ENCODE assay signal across 8 cellular contexts in genomic region chr11:65653229-65654225, GRCh38. TPM values are rescaled to one million over a fixed set of nuclear protein-coding genes. Genes with fewer than 3 reads are reported as not detected.
DNase-seq lines count a peak whose midpoint lies in the region; ATAC-seq and TF ChIP-seq lines count a peak whose summit lies in the region.

No MANE protein-coding gene starts in this region.

- H3K27me3 Mint-ChIP-seq in activated naive CD4-positive, alpha-beta T cell treated with anti-CD3 and anti-CD28 coated beads, Interleukin-2, amount 10 ng/mL, durations not matched to agents 7 days and 5 days = no peaks in the 10 kb centered on the region

- CTCF ChIA-PET in activated naive CD4-positive, alpha-beta T cell treated with anti-CD3 and anti-CD28 coated beads, Interleukin-2, amount 10 ng/mL, durations not matched to agents 7 days and 5 days (lab: Charles Lee) = interaction anchor here (0.6 to 2.6 kb wide), 7 partner anchors 10 to 61 kb away, joined by 3 to 12 read pairs (median 3); partner anchors contain the start of gene SIPA1

- ATAC-seq in SK-N-SH treated with all-trans-retinoic acid at 6 μM for 48 hours (peak; percentile 3), esophagus mucosa (no peak), HG03139 (IDR thresholded peaks at IDR 0.05; ENCODE audit: unreplicated experiment) (no peak)

- H3K4me1 Mint-ChIP-seq in activated naive CD4-positive, alpha-beta T cell treated with anti-CD3 and anti-CD28 coated beads, Interleukin-2, amount 10 ng/mL, durations not matched to agents 7 days and 5 days = peaks cover 46% of the 10 kb centered on the region

- H3K27ac Mint-ChIP-seq in activated naive CD4-positive, alpha-beta T cell treated with anti-CD3 and anti-CD28 coated beads, Interleukin-2, amount 10 ng/mL, durations not matched to agents 7 days and 5 days = peak overlapping the region; percentile 89

- peak overlapping the region; percentile 80 for H3K4me3 Mint-ChIP-seq in activated naive CD4-positive, alpha-beta T cell treated with anti-CD3 and anti-CD28 coated beads, Interleukin-2, amount 10 ng/mL, durations not matched to agents 7 days and 5 days

- peaks cover 63% of the 10 kb centered on the region for H3K36me3 Mint-ChIP-seq in activated naive CD4-positive, alpha-beta T cell treated with anti-CD3 and anti-CD28 coated beads, Interleukin-2, amount 10 ng/mL, durations not matched to agents 7 days and 5 days

- H3K9me3 Mint-ChIP-seq in activated naive CD4-positive, alpha-beta T cell treated with anti-CD3 and anti-CD28 coated beads, Interleukin-2, amount 10 ng/mL, durations not matched to agents 7 days and 5 days = no peaks in the 10 kb centered on the region

- no peak for TF ChIP-seq CTCF in fibroblast of pulmonary artery (IDR thresholded peaks at IDR 0.05; ENCODE audit: low read length, missing control alignments)

- no peak for DNase-seq in activated naive CD4-positive, alpha-beta T cell treated with anti-CD3 and anti-CD28 coated beads, Interleukin-2, amount 10 ng/mL, durations not matched to agents 7 days and 5 days
- DNase-seq in activated naive CD4-positive, alpha-beta T cell treated with anti-CD3 and anti-CD28 coated beads, Interleukin-2, amount 50 U/mL, for 16 hours = no peak
- DNase-seq in fibroblast of pulmonary artery (ENCODE audit: low read depth) (peak; percentile 17), putamen (ENCODE audit: low spot score) (peak; percentile 63), T-helper 9 cell (no peak)

- H3K4me3 ChIP-seq in fibroblast of pulmonary artery (replicated peaks; ENCODE audit: low read depth, low read length) = peak overlapping the region; percentile 59

TF ChIP-seq in SK-N-SH treated with all-trans-retinoic acid at 6 μM for 48 hours, 23 proteins besides CTCF, POLR2A, EP300 and RAD21:
- TF ChIP-seq POU6F1 (CRISPR knock-in tag; IDR thresholded peaks at IDR 0.05; ENCODE audit: borderline replicate concordance, low read depth) (no peak), TSHZ2 (CRISPR knock-in tag; IDR thresholded peaks at IDR 0.05) (no peak), ZC3H10 (CRISPR knock-in tag; IDR thresholded peaks at IDR 0.05) (0 out of 2 replicates have a peak, but pooled peaks have one; percentile 11), TOX (CRISPR knock-in tag; IDR thresholded peaks at IDR 0.05; ENCODE audit: borderline replicate concordance) (no peak), ZFP30 (CRISPR knock-in tag; IDR thresholded peaks at IDR 0.05) (no peak), ZNF70 (CRISPR knock-in tag; IDR thresholded peaks at IDR 0.05) (no peak), CREB5 (CRISPR knock-in tag; IDR thresholded peaks at IDR 0.05; ENCODE audit: low read depth) (no peak; the same call in 1 of the 2 replicates), PPARA (CRISPR knock-in tag; IDR thresholded peaks at IDR 0.05; ENCODE audit: borderline replicate concordance) (peak; percentile 71; the same call in 1 of the 2 replicates), TCF4 (CRISPR knock-in tag; IDR thresholded peaks at IDR 0.05; ENCODE audit: borderline replicate concordance) (no peak), ISL1 (CRISPR knock-in tag; IDR thresholded peaks at IDR 0.05) (no peak), ARNTL (CRISPR knock-in tag; IDR thresholded peaks at IDR 0.05; ENCODE audit: borderline replicate concordance, low read depth) (no peak), ESRRG (CRISPR knock-in tag; IDR thresholded peaks at IDR 0.05) (no peak), BACH2 (CRISPR knock-in tag; IDR thresholded peaks at IDR 0.05; ENCODE audit: borderline replicate concordance) (no peak), SNAI2 (CRISPR knock-in tag; IDR thresholded peaks at IDR 0.05) (no peak), OSR1 (CRISPR knock-in tag; IDR thresholded peaks at IDR 0.05) (no peak), ZFP3 (CRISPR knock-in tag; IDR thresholded peaks at IDR 0.05) (no peak), GLIS3 (CRISPR knock-in tag; IDR thresholded peaks at IDR 0.05) (no peak), PATZ1 (CRISPR knock-in tag; IDR thresholded peaks at IDR 0.05; ENCODE audit: borderline replicate concordance) (no peak), ZNF565 (CRISPR knock-in tag; conservative IDR thresholded peaks at IDR 0.05; ENCODE audit: low read depth) (0 out of 2 replicates have a peak, but pooled peaks have one; percentile 41), ZNF8 (CRISPR knock-in tag; IDR thresholded peaks at IDR 0.05) (0 out of 2 replicates have a peak, but pooled peaks have one; percentile 21), CSRNP3 (CRISPR knock-in tag; IDR thresholded peaks at IDR 0.05) (no peak), RARB (CRISPR knock-in tag; IDR thresholded peaks at IDR 0.05) (no peak), CSDC2 (CRISPR knock-in tag; IDR thresholded peaks at IDR 0.05) (no peak)

RNA-seq across cellular contexts. Expression of gene RELA, which starts 9.2 kb away (rescaled TPM):
- 50.3 TPM for total RNA-seq in esophagus mucosa

RNA-seq across cellular contexts. Expression of gene SIPA1, which starts 15.6 kb away (rescaled TPM):
- total RNA-seq in esophagus mucosa = 23.1 TPM

RNA-seq across cellular contexts. Expression of gene PCNX3, which starts 38.0 kb away (rescaled TPM):
- 23.8 TPM for total RNA-seq in esophagus mucosa

RNA-seq across cellular contexts. Expression of gene MAP3K11, which starts 39.5 kb away (rescaled TPM):
- total RNA-seq in esophagus mucosa = 32.4 TPM

RNA-seq across cellular contexts. Expression of gene KCNK7, which starts 57.9 kb away (rescaled TPM):
- total RNA-seq in esophagus mucosa = 20.2 TPM

Comparison
In these comparisons a context has a peak if more than half of its experiments do, and no peak if none do; other contexts are left out.
1. DNase-seq: peak in fibroblast of pulmonary artery (single experiment) and putamen (single experiment); none in activated naive CD4-positive, alpha-beta T cell treated with anti-CD3 and anti-CD28 coated beads, Interleukin-2, amount 10 ng/mL, durations not matched to agents 7 days and 5 days (single experiment), activated naive CD4-positive, alpha-beta T cell treated with anti-CD3 and anti-CD28 coated beads, Interleukin-2, amount 50 U/mL, for 16 hours (single experiment) and T-helper 9 cell (single experiment).